Comparison of ENCODE assay signal across 35 cellular contexts in the genomic region with DNA sequence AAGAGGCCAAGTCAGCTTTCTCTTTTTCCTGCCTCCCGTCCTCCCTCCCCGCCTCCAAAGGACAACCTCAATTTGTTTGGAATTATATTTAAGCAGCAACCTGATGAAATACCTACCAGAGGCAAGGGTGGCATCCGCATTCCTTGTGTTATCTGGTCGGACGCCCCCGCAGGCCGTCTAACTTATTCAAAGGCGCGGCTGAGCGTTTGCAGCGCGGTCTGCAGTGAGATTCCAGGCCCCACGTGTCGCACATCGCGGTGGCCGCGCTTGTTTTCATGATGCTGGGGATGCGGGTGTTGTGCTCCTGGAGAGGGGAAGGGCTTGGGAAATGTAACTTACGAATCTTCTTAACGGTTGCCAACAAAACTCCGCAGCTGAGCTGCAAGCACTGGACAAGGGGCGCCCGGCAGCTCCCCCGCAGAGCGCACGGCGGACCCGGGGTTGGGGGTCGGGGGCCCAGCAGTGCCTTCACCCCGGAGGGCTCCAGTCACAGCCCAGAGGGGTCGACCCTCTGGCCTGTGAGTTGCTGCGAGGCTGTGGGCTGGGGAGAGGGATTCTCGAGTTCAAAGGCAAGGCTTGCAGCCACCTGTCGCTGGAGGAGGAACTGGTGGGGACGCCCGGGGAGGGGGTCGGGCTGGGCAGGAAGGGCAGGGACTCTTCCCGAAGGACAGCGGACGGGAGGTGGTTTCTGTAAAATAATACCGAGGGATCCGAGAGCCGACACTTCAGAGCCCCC. TPM values are rescaled to one million over a fixed set of nuclear protein-coding genes. Genes with fewer than 3 reads are reported as not detected.
DNase-seq lines count a peak whose midpoint lies in the region; ATAC-seq, FAIRE-seq and TF ChIP-seq lines count a peak whose summit lies in the region.
"Had no signal": no experiment of that assay in that cellular context is flagged by ENCODE, and none has a peak within 500 bp of the region (broad histone marks: within the 10 kb centered on the region; RNA-seq: fewer than 3 reads in every experiment).

No MANE protein-coding gene starts in this region.

- H3K4me1 Mint-ChIP-seq in activated CD4-positive, alpha-beta T cell treated with anti-CD3 and anti-CD28 coated beads for 36 hours = peaks cover 2% of the 10 kb centered on the region
- H3K4me1 Mint-ChIP-seq in activated CD4-positive, alpha-beta T cell treated with anti-CD3 and anti-CD28 coated beads, Interleukin-2, amount 10 ng/mL, durations not matched to agents 24 days and 14 days = no peaks in the 10 kb centered on the region

- H4K5ac ChIP-seq in H1 (ENCODE audit: insufficient read length, low read depth, low read length) = no peak overlapping the region

- peak in 1 of 2 experiments; percentile 7; a peak in 1 of 4 replicates for TF ChIP-seq RAD21 in H1 (IDR thresholded peaks at IDR 0.05 in 1 of 2, conservative IDR thresholded peaks at IDR 0.05 in 1 of 2; ENCODE audit: low read depth in 2 of 2, low read length in 2 of 2)

- H3K4ac ChIP-seq in H1 (replicated peaks; ENCODE audit: insufficient read length, low read depth, low read length) (no peak overlapping the region), mesenchymal stem cell (ENCODE audit: low read depth in 1 of 2, low read length in 2 of 2) (no peak overlapping the region)

- H3K79me2 ChIP-seq in H1 (ENCODE audit: control insufficient read depth in 1 of 2, insufficient read depth in 2 of 2, low read length in 2 of 2) = no peaks in the 10 kb centered on the region

- peak overlapping the region; percentile 69; the same call in 1 of the 2 replicates for H2AFZ ChIP-seq in H1 (ENCODE audit: low read length)
- H2AFZ ChIP-seq in mesenchymal stem cell (ENCODE audit: low read depth, low read length) = no peak overlapping the region

- no peaks in the 10 kb centered on the region for H4K20me1 ChIP-seq in H1 (replicated peaks in 1 of 2; ENCODE audit: control insufficient read depth in 1 of 2, insufficient read depth in 2 of 2, low read length in 2 of 2)

- no peak overlapping the region for H3K27ac Mint-ChIP-seq in activated CD4-positive, alpha-beta T cell treated with anti-CD3 and anti-CD28 coated beads for 36 hours
- no peak overlapping the region for H3K27ac Mint-ChIP-seq in activated CD4-positive, alpha-beta T cell treated with anti-CD3 and anti-CD28 coated beads, Interleukin-2, amount 10 ng/mL, durations not matched to agents 24 days and 14 days
- H3K27ac Mint-ChIP-seq: CD8-positive, alpha-beta T cell; stimulated activated naive CD8-positive, alpha-beta T cell treated with anti-CD3 and anti-CD28 coated beads, Interleukin-15, Interleukin-2, amounts not matched to agents 100 ng/mL and 50 ng/mL, for 24 hours had no signal

- no peak for TF ChIP-seq EP300 in H1 (IDR thresholded peaks at IDR 0.05; ENCODE audit: borderline replicate concordance in 1 of 2, low read depth in 2 of 2, low read length in 2 of 2)

- H3K27ac ChIP-seq in H1 (ENCODE audit: low read depth, low read length) = no peak overlapping the region
- no peak overlapping the region for H3K27ac ChIP-seq in mesenchymal stem cell (ENCODE audit: low read length, poor library complexity, severe bottlenecking)
- H3K27ac ChIP-seq in testis = no peak overlapping the region
- H3K27ac ChIP-seq: 22Rv1, adrenal gland, gastroesophageal sphincter, pancreas, right lobe of liver, thyroid gland had no signal

- no peaks in the 10 kb centered on the region for H3K9me3 Mint-ChIP-seq in activated CD4-positive, alpha-beta T cell treated with anti-CD3 and anti-CD28 coated beads for 36 hours (ENCODE audit: low read depth)
- no peaks in the 10 kb centered on the region for H3K9me3 Mint-ChIP-seq in activated CD4-positive, alpha-beta T cell treated with anti-CD3 and anti-CD28 coated beads, Interleukin-2, amount 10 ng/mL, durations not matched to agents 24 days and 14 days
- H3K9me3 Mint-ChIP-seq: CD8-positive, alpha-beta T cell; stimulated activated naive CD8-positive, alpha-beta T cell treated with anti-CD3 and anti-CD28 coated beads, Interleukin-15, Interleukin-2, amounts not matched to agents 100 ng/mL and 50 ng/mL, for 24 hours had no signal

- no peaks in the 10 kb centered on the region for H3K9me3 ChIP-seq in H1 (ENCODE audit: insufficient read depth in 2 of 2, low read depth in 1 of 2, low read length in 1 of 2)
- H3K9me3 ChIP-seq in mesenchymal stem cell (ENCODE audit: control insufficient read depth, low read length) = no peaks in the 10 kb centered on the region
- H3K9me3 ChIP-seq in testis = no peaks in the 10 kb centered on the region
- H3K9me3 ChIP-seq: adrenal gland, gastroesophageal sphincter, pancreas, right lobe of liver, thyroid gland had no signal

- peak overlapping the region in 2 of 4 experiments; percentile 15 to 53; a peak in 4 of 8 replicates for H3K4me3 ChIP-seq in H1 (ENCODE audit: extremely low read depth in 1 of 4, insufficient read depth in 2 of 4, low read depth in 3 of 4, low read length in 4 of 4)
- no peak overlapping the region for H3K4me3 ChIP-seq in mesenchymal stem cell (ENCODE audit: insufficient read depth in 1 of 2, low read depth in 1 of 2, low read length in 2 of 2)
- H3K4me3 ChIP-seq in testis = no peak overlapping the region
- H3K4me3 ChIP-seq: adrenal gland, gastroesophageal sphincter, pancreas, right lobe of liver, thyroid gland had no signal

- H3K36me3 ChIP-seq in H1 (ENCODE audit: control insufficient read depth in 2 of 4, insufficient read depth in 4 of 4, low read length in 3 of 4) (no peaks in the 10 kb centered on the region), mesenchymal stem cell (ENCODE audit: control insufficient read depth in 1 of 2, insufficient read depth in 2 of 2, low read depth in 1 of 2, low read length in 2 of 2) (no peaks in the 10 kb centered on the region), testis (ENCODE audit: low read depth, missing control alignments) (no peaks in the 10 kb centered on the region)
- H3K36me3 ChIP-seq: adrenal gland, gastroesophageal sphincter, pancreas, right lobe of liver, thyroid gland had no signal

- H3K4me2 ChIP-seq in H1 (ENCODE audit: insufficient read depth in 1 of 2, low read depth in 2 of 2, low read length in 2 of 2) (peak overlapping the region; percentile 64 to 69), mesenchymal stem cell (ENCODE audit: low read length, poor library complexity, severe bottlenecking) (no peak overlapping the region)

- TF ChIP-seq POLR2A in H1 (IDR thresholded peaks at IDR 0.05; ENCODE audit: control extremely low read depth in 1 of 2, low read depth in 2 of 2, low read length in 2 of 2) (no peak), testis (IDR thresholded peaks at IDR 0.05) (no peak)

- peaks cover 0 to 15% (median 8%) of the 10 kb centered on the region in 4 experiments; a peak in 6 of 7 replicates for H3K4me1 ChIP-seq in H1 (replicated peaks in 1 of 4; ENCODE audit: control insufficient read depth in 3 of 4, insufficient read depth in 4 of 4, low read length in 3 of 4)
- H3K4me1 ChIP-seq in mesenchymal stem cell (ENCODE audit: control insufficient read depth, insufficient read depth, low read depth, low read length) = no peaks in the 10 kb centered on the region
- no peaks in the 10 kb centered on the region for H3K4me1 ChIP-seq in testis
- H3K4me1 ChIP-seq: adrenal gland, gastroesophageal sphincter, pancreas, right lobe of liver, thyroid gland had no signal

- H3K27me3 Mint-ChIP-seq in activated CD4-positive, alpha-beta T cell treated with anti-CD3 and anti-CD28 coated beads for 36 hours = peaks cover 42% of the 10 kb centered on the region
- H3K27me3 Mint-ChIP-seq in activated CD4-positive, alpha-beta T cell treated with anti-CD3 and anti-CD28 coated beads, Interleukin-2, amount 10 ng/mL, durations not matched to agents 24 days and 14 days = peaks cover 44% of the 10 kb centered on the region

- POLR2A ChIA-PET in activated CD4-positive, alpha-beta T cell treated with anti-CD3 and anti-CD28 coated beads for 36 hours (lab: Charles Lee) = no interaction called here
- POLR2A ChIA-PET in H1 (lab: Charles Lee; ENCODE audit: partially characterized antibody) = interaction anchor here (0.9 to 1.0 kb wide), 2 partner anchors 19 to 104 kb away, joined by 3 read pairs; no protein-coding TSS in a partner anchor

- H3K23me2 ChIP-seq in H1 (ENCODE audit: low read depth, low read length) = no peaks in the 10 kb centered on the region

- no peak for FAIRE-seq in H1 (lab: Jason Lieb, UNC)
- FAIRE-seq: endometrium, pancreas had no signal

- H4K91ac ChIP-seq in H1 (replicated peaks; ENCODE audit: insufficient read length, low read length) = peak overlapping the region; percentile 22
- no peak overlapping the region for H4K91ac ChIP-seq in mesenchymal stem cell (ENCODE audit: low read length)

- H3K14ac ChIP-seq in H1 (ENCODE audit: insufficient read length) (no peak overlapping the region), mesenchymal stem cell (ENCODE audit: low read length in 2 of 2) (no peak overlapping the region)

- H3K36me3 Mint-ChIP-seq in activated CD4-positive, alpha-beta T cell treated with anti-CD3 and anti-CD28 coated beads for 36 hours (ENCODE audit: low read depth) = no peaks in the 10 kb centered on the region
- no peaks in the 10 kb centered on the region for H3K36me3 Mint-ChIP-seq in activated CD4-positive, alpha-beta T cell treated with anti-CD3 and anti-CD28 coated beads, Interleukin-2, amount 10 ng/mL, durations not matched to agents 24 days and 14 days (ENCODE audit: low read depth)
- H3K36me3 Mint-ChIP-seq: CD8-positive, alpha-beta T cell had no signal

- 22% methylated on average over 44 of the region's 44 CpGs; no CpG with 5 or more reads in 1 of the 2 experiments for WGBS in H1 (ENCODE audit: extremely low coverage in 1 of 2, insufficient coverage in 1 of 2, insufficient read length in 1 of 2, insufficient replicate concordance in 2 of 2, low coverage in 1 of 2, low lambda C conversion rate in 2 of 2, missing lambda C conversion rate in 1 of 2), 2 experiments
- WGBS in mesenchymal stem cell = 38% methylated on average over 44 of the region's 44 CpGs
- WGBS in testis, 2 donors = 26 to 44% methylated on average over 34 to 44 of the region's 44 CpGs

- H2BK120ac ChIP-seq in H1 (replicated peaks; ENCODE audit: low read depth, low read length) (no peak overlapping the region), mesenchymal stem cell (ENCODE audit: low read depth, low read length) (no peak overlapping the region)

- H3K23ac ChIP-seq in H1 (ENCODE audit: insufficient read length) (no peak overlapping the region), mesenchymal stem cell (ENCODE audit: low read length in 2 of 2) (no peak overlapping the region)

- H2BK20ac ChIP-seq in H1 (ENCODE audit: low read length) = no peak overlapping the region

- H4K8ac ChIP-seq in H1 (ENCODE audit: extremely low read depth, insufficient read depth, low read length) (no peak overlapping the region; the same call in 1 of the 2 replicates), mesenchymal stem cell (ENCODE audit: low read length) (peak overlapping the region; percentile 28)

- ATAC-seq in activated CD4-positive, alpha-beta T cell treated with anti-CD3 and anti-CD28 coated beads for 36 hours = no peak
- no peak for ATAC-seq in GM19324 (IDR thresholded peaks at IDR 0.05; ENCODE audit: low FRiP score, unreplicated experiment)
- ATAC-seq: activated CD4-positive, CD25-positive, alpha-beta regulatory T cell treated with anti-CD3 and anti-CD28 coated beads, Interleukin-2, amount 50 U/mL, for 24 hours; CD8-positive, alpha-beta T cell; gastroesophageal sphincter; Panc1; pancreas; right lobe of liver had no signal

- no peak overlapping the region for H3K56ac ChIP-seq in H1 (replicated peaks; ENCODE audit: insufficient read length, low read depth, low read length)

- peak overlapping the region; percentile 63; the same call in 1 of the 2 replicates for H2BK12ac ChIP-seq in H1 (ENCODE audit: low read depth, low read length)
- no peak overlapping the region for H2BK12ac ChIP-seq in mesenchymal stem cell (ENCODE audit: low read length in 2 of 2)

- H3K79me1 ChIP-seq in H1 (ENCODE audit: low read depth, low read length) = no peaks in the 10 kb centered on the region
- H3K79me1 ChIP-seq in mesenchymal stem cell (replicated peaks; ENCODE audit: low read length, poor library complexity, severe bottlenecking) = no peaks in the 10 kb centered on the region

- H3K18ac ChIP-seq in H1 (ENCODE audit: extremely low read depth, low read length) (no peak overlapping the region), mesenchymal stem cell (ENCODE audit: low read depth in 1 of 2, low read length in 2 of 2) (no peak overlapping the region)

- H3K9ac ChIP-seq in H1 (replicated peaks in 1 of 4; ENCODE audit: extremely low read depth in 1 of 4, low read depth in 3 of 4, low read length in 3 of 4) = no peak overlapping the region
- no peak overlapping the region for H3K9ac ChIP-seq in mesenchymal stem cell (ENCODE audit: low read length)

- H2BK15ac ChIP-seq in H1 (ENCODE audit: low read length) (no peak overlapping the region), mesenchymal stem cell (ENCODE audit: low read depth, poor library complexity, severe bottlenecking) (no peak overlapping the region)

- H3K27me3 ChIP-seq in H1 (replicated peaks in 1 of 4; ENCODE audit: control insufficient read depth in 3 of 4, extremely low read depth in 1 of 4, insufficient read depth in 3 of 4, low read length in 3 of 4) (peaks cover 0 to 13% (median 6%) of the 10 kb centered on the region in 4 experiments; a peak in 6 of 7 replicates), mesenchymal stem cell (ENCODE audit: control insufficient read depth in 1 of 2, insufficient read depth in 1 of 2, low read length in 2 of 2) (peaks cover 0 to 8% of the 10 kb centered on the region in 2 experiments), testis (no peaks in the 10 kb centered on the region)
- H3K27me3 ChIP-seq: pancreas, right lobe of liver, thyroid gland had no signal

- H2BK5ac ChIP-seq in H1 (ENCODE audit: low read depth, low read length) (no peak overlapping the region), mesenchymal stem cell (ENCODE audit: low read depth, low read length, poor library complexity, severe bottlenecking) (no peak overlapping the region)

- intact Hi-C loops in activated CD4-positive, alpha-beta T cell treated with anti-CD3 and anti-CD28 coated beads for 36 hours (cut with DNase I, micrococcal nuclease) = no loop called here
- intact Hi-C loops in activated CD4-positive, alpha-beta T cell treated with anti-CD3 and anti-CD28 coated beads, Interleukin-2, amount 10 ng/mL, durations not matched to agents 24 days and 14 days (cut with micrococcal nuclease) = no loop called here
- intact Hi-C loops in testis (cut with DNase I; ENCODE audit: low total_unique reads) = no loop called here

- CTCF ChIA-PET in activated CD4-positive, alpha-beta T cell treated with anti-CD3 and anti-CD28 coated beads for 36 hours (lab: Charles Lee) = interaction anchor here (1.1 kb wide), 1 partner anchor 846 kb away, joined by 3 read pairs; no protein-coding TSS in a partner anchor
- CTCF ChIA-PET in H1 (lab: Charles Lee; ENCODE audit: partially characterized antibody) = interaction anchor here (0.9 kb wide), 1 partner anchor 8 kb away, joined by 7 read pairs; no protein-coding TSS in a partner anchor

- TF ChIP-seq CTCF in H1 (IDR thresholded peaks at IDR 0.05; ENCODE audit: control extremely low read depth in 1 of 3, insufficient read depth in 1 of 3, low read depth in 1 of 3, low read length in 3 of 3) = no peak
- no peak for TF ChIP-seq CTCF in testis (IDR thresholded peaks at IDR 0.05)

- peak; percentile 12 for DNase-seq in activated CD4-positive, alpha-beta T cell treated with anti-CD3 and anti-CD28 coated beads for 36 hours
- no peak for DNase-seq in activated CD4-positive, alpha-beta T cell treated with anti-CD3 and anti-CD28 coated beads, Interleukin-2, amount 10 ng/mL, durations not matched to agents 24 days and 14 days
- DNase-seq in H1 (ENCODE audit: low read depth in 1 of 2, low spot score in 2 of 2) (peak in 1 of 2 experiments; percentile 65), mesenchymal stem cell (no peak), testis (peak; percentile 27), NCI-H1694 (lab: John Stamatoyannopoulos, UW) (no peak), NCI-H2171 (lab: John Stamatoyannopoulos, UW) (no peak)
- DNase-seq: activated CD8-positive, alpha-beta memory T cell treated with anti-CD3 and anti-CD28 coated beads for 24 hours; activated gamma-delta T cell; activated T-cell treated with anti-CD3 and anti-CD28 coated beads, Interleukin-2, amount 50 U/mL, for 1 hour; adrenal gland; CD8-positive, alpha-beta T cell; cortex of kidney; DMS153; GDM1; GOT3; hypothalamus; KG1; MM.1S; NCI-H1417 treated with DMSO at 0.1 percent for 48 hours; NCI-H2107; NCI-H510A; pancreas; right lobe of liver; SIG-M5; stimulated activated CD4-positive, alpha-beta T cell treated with anti-CD3 and anti-CD28 coated beads, Interleukin-15, amount 100 ng/mL, for 24 hours; thyroid gland had no signal

- no peak overlapping the region for H3K4me3 Mint-ChIP-seq in activated CD4-positive, alpha-beta T cell treated with anti-CD3 and anti-CD28 coated beads for 36 hours
- no peak overlapping the region for H3K4me3 Mint-ChIP-seq in activated CD4-positive, alpha-beta T cell treated with anti-CD3 and anti-CD28 coated beads, Interleukin-2, amount 10 ng/mL, durations not matched to agents 24 days and 14 days
- H3K4me3 Mint-ChIP-seq: CD8-positive, alpha-beta T cell; stimulated activated naive CD8-positive, alpha-beta T cell treated with anti-CD3 and anti-CD28 coated beads, Interleukin-15, Interleukin-2, amounts not matched to agents 100 ng/mL and 50 ng/mL, for 24 hours had no signal

- H2AK5ac ChIP-seq in H1 (ENCODE audit: low read depth, low read length) (no peak overlapping the region), mesenchymal stem cell (ENCODE audit: low read length, severe bottlenecking) (no peak overlapping the region)

RNA-seq across cellular contexts. Expression of a gene that starts 20.5 kb away (rescaled TPM):
- total RNA-seq in activated CD4-positive, alpha-beta T cell treated with anti-CD3 and anti-CD28 coated beads for 36 hours = under 1 TPM; 0.11 to 0.14 TPM
- 0.07 TPM in 1 of 2 replicates, not detected in the other for total RNA-seq in activated CD4-positive, alpha-beta T cell treated with anti-CD3 and anti-CD28 coated beads, Interleukin-2, amount 10 ng/mL, durations not matched to agents 24 days and 14 days
- 39.8 and 41.8 TPM in 2 replicates for total RNA-seq in H1 (2021; fragmentation: NEBNext Ultra II Directional; extraction: Animal tissue kit (Norgen Biotek cat#: 25700))
- polyA plus RNA-seq in H1 (2011; rRNA removed) = 19.9 and 49.3 TPM in 2 replicates
- 22.2 TPM for polyA plus RNA-seq in H1 (2011; cell fraction: cytosol; rRNA removed)
- polyA plus RNA-seq in H1 (2011; cell fraction: nucleus; rRNA removed) = 36.3 TPM
- polyA plus RNA-seq in H1 (2012, experiment 1 of 2) = 29.1 to 45.4 TPM (median 42.0 TPM) in 4 replicates
- polyA plus RNA-seq in H1 (2012, experiment 2 of 2) = 30.6 TPM
- 21.1 TPM for polyA plus RNA-seq in H1 (2013, experiment 1 of 2)
- 23.0 TPM for polyA plus RNA-seq in H1 (2013, experiment 2 of 2)
- polyA minus RNA-seq in H1 (2011; rRNA and poly(A)+ RNA removed) = 10.0 and 13.8 TPM in 2 replicates
- polyA minus RNA-seq in H1 (2011; cell fraction: cytosol; rRNA and poly(A)+ RNA removed) = 25.5 TPM
- 27.8 TPM for polyA minus RNA-seq in H1 (2011; cell fraction: nucleus; rRNA and poly(A)+ RNA removed)
- polyA plus RNA-seq in mesenchymal stem cell (2013, experiment 1 of 2) = 0.08 TPM
- polyA plus RNA-seq in mesenchymal stem cell (2013, experiment 2 of 2) = 0.07 TPM
- 100 to 1,000 TPM in 1 of 2 donors, 10 to 100 TPM in 1; 65.4 to 120 TPM for total RNA-seq in testis
- 53.7 TPM for polyA plus RNA-seq in testis (ENCODE audit: insufficient read depth, low read depth, low replicate concordance)
- total RNA-seq: HT1080 had no signal

Comparison
In these comparisons a context has a peak if more than half of its experiments do, and no peak if none do; other contexts are left out.
1. DNase-seq: peak in activated CD4-positive, alpha-beta T cell treated with anti-CD3 and anti-CD28 coated beads for 36 hours (single experiment) and testis (single experiment); none in activated CD4-positive, alpha-beta T cell treated with anti-CD3 and anti-CD28 coated beads, Interleukin-2, amount 10 ng/mL, durations not matched to agents 24 days and 14 days (single experiment), mesenchymal stem cell (single experiment), NCI-H1694 (single experiment) and NCI-H2171 (single experiment).
2. RNA of a gene that starts 20.5 kb away (total RNA-seq): 65.4 to 120 TPM in testis and 39.8 to 41.8 TPM in H1; 0.11 to 0.14 TPM in activated CD4-positive, alpha-beta T cell treated with anti-CD3 and anti-CD28 coated beads for 36 hours and 0.07 TPM in activated CD4-positive, alpha-beta T cell treated with anti-CD3 and anti-CD28 coated beads, Interleukin-2, amount 10 ng/mL, durations not matched to agents 24 days and 14 days; every median in the first group is over 10 times any median in the second.